ENCODE assay signal across 8 cellular contexts in the genomic region with DNA sequence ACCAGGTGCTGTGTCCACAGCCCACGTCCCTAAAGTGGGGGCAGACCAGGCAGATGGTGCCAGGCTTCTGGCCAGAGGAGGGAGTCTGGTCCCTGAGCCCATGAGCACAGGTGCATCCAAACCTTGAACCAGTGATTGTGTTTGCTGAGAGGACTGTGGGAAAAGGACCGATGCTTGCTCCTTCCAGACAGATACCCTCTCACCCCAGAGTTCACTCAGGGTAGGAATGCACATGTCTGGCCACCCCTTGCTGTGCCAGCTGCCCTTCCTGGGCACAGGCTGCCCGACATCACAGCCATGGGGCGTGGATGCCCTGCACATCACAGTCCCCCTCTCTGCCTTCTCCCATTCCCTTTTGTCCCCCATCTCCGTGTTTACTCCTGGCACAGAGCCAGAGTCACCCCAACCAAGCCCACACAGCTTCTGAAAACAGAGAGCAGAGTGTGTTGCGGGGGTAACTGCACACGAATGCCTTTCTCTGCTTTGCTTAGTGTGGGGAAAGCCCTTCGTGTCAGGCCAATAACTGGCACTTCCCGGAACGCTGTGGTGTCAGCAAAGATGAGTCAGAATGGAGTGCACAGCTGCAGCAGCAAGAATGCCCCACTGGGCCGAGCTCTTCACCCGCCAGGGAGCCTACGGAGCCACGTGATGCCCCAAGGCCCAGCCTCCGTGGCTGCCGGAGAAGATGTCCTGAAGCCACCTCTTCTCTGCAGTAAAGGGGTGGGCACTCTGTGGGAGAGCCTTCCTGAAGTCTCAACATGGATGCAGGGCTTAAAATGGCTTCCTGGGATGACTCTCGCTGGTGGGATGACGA. TPM values are rescaled to one million over a fixed set of nuclear protein-coding genes. Genes with fewer than 3 reads are reported as not detected.
DNase-seq lines count a peak whose midpoint lies in the region; ATAC-seq and TF ChIP-seq lines count a peak whose summit lies in the region.

No MANE protein-coding gene starts in this region.

- intact Hi-C loops in dendritic cell treated with granulocyte-macrophage colony-stimulating factor and Interleukin-4, amounts not matched to agents 40 ng/mL and 50 ng/mL, for 4 days (cut with micrococcal nuclease) = loop anchor here (10.0 kb wide), 1 partner anchor 115 kb away; no protein-coding TSS in a partner anchor

- no peaks in the 10 kb centered on the region for H3K27me3 Mint-ChIP-seq in dendritic cell treated with granulocyte-macrophage colony-stimulating factor and Interleukin-4, amounts not matched to agents 40 ng/mL and 50 ng/mL, for 4 days

- peaks cover 80% of the 10 kb centered on the region for H3K36me3 Mint-ChIP-seq in dendritic cell treated with granulocyte-macrophage colony-stimulating factor and Interleukin-4, amounts not matched to agents 40 ng/mL and 50 ng/mL, for 4 days (ENCODE audit: low read depth)

- 87 to 92% methylated on average over 13 to 17 of the region's 18 CpGs for WGBS in mesodermal cell (ENCODE audit: insufficient coverage in 2 of 2), 2 experiments

- H3K27ac ChIP-seq in mesodermal cell (ENCODE audit: low read depth, low read length, severe bottlenecking) = peak overlapping the region; percentile 45

- no peaks in the 10 kb centered on the region for H3K9me3 ChIP-seq in mesodermal cell (ENCODE audit: control insufficient read depth, low read length)

- no peaks in the 10 kb centered on the region for H3K9me3 Mint-ChIP-seq in dendritic cell treated with granulocyte-macrophage colony-stimulating factor and Interleukin-4, amounts not matched to agents 40 ng/mL and 50 ng/mL, for 4 days

- H3K4me1 ChIP-seq in mesodermal cell (ENCODE audit: control insufficient read depth, insufficient read depth, low read length, poor library complexity, severe bottlenecking) = peaks cover 23% of the 10 kb centered on the region

- no peak for ATAC-seq in HG02970 (IDR thresholded peaks at IDR 0.05; ENCODE audit: low FRiP score, unreplicated experiment)

- peak overlapping the region; percentile 94 for H3K27ac Mint-ChIP-seq in dendritic cell treated with granulocyte-macrophage colony-stimulating factor and Interleukin-4, amounts not matched to agents 40 ng/mL and 50 ng/mL, for 4 days

- peak; percentile 91 for DNase-seq in GM13976 (ENCODE audit: low spot score)
- peak; percentile 87 for DNase-seq in HFF-Myc (ENCODE audit: extremely low read depth, low read depth)
- peak; percentile 31 for DNase-seq in NCI-H1694 treated with DMSO at 0.1 percent for 48 hours (lab: John Stamatoyannopoulos, UW)
- DNase-seq in activated CD4-positive, alpha-beta T cell treated with anti-CD3 and anti-CD28 coated beads for 24 hours (ENCODE audit: low read depth in 2 of 2) = peak; percentile 31 to 40
- peak; percentile 26 to 49 for DNase-seq in stimulated activated CD8-positive, alpha-beta memory T cell treated with anti-CD3 and anti-CD28 coated beads, Interleukin-7, amount 100 ng/mL, for 1 hour (ENCODE audit: low read depth in 2 of 2)

- in situ Hi-C loops in GM13976 (cut with MboI; ENCODE audit: low sequenced_read_pairs, unreplicated experiment) = no loop called here

- TF ChIP-seq CTCF in GM13976 (IDR thresholded peaks at IDR 0.05; ENCODE audit: borderline replicate concordance, control extremely low read depth, extremely low read depth, insufficient read depth, missing control alignments) (peak; percentile 56), HFF-Myc (IDR thresholded peaks at IDR 0.05; ENCODE audit: low read depth, low read length, missing control alignments) (peak; percentile 29)

- peak overlapping the region; percentile 60 for H3K4me3 Mint-ChIP-seq in dendritic cell treated with granulocyte-macrophage colony-stimulating factor and Interleukin-4, amounts not matched to agents 40 ng/mL and 50 ng/mL, for 4 days

- H3K4me3 ChIP-seq in HFF-Myc (replicated peaks; ENCODE audit: low read depth, low read length) (peak overlapping the region; percentile 20; the same call in 1 of the 2 replicates), mesodermal cell (ENCODE audit: extremely low read depth, insufficient read depth, low read length, poor library complexity, severe bottlenecking) (no peak overlapping the region)

- peaks cover 79% of the 10 kb centered on the region for H3K36me3 ChIP-seq in mesodermal cell (ENCODE audit: control insufficient read depth, insufficient read depth, low read length)

- peaks cover 54% of the 10 kb centered on the region for H3K4me1 Mint-ChIP-seq in dendritic cell treated with granulocyte-macrophage colony-stimulating factor and Interleukin-4, amounts not matched to agents 40 ng/mL and 50 ng/mL, for 4 days (ENCODE audit: low read depth)

RNA-seq across cellular contexts. Expression of a gene that starts 7.6 kb away (rescaled TPM):
- 68.3 TPM for polyA plus RNA-seq in mesodermal cell (2013, experiment 1 of 2)
- polyA plus RNA-seq in mesodermal cell (2013, experiment 2 of 2) = 67.9 TPM

RNA-seq across cellular contexts. Expression of a gene that starts 57.5 kb away (rescaled TPM):
- 155 TPM for polyA plus RNA-seq in mesodermal cell (2013, experiment 1 of 2)
- 156 TPM for polyA plus RNA-seq in mesodermal cell (2013, experiment 2 of 2)

Comparison
In these comparisons a context has a peak if more than half of its experiments do, and no peak if none do; other contexts are left out.
1. DNase-seq: peak in every context shown above with its lines; median percentile 91 in GM13976; 87 in HFF-Myc; 38 in stimulated activated CD8-positive, alpha-beta memory T cell treated with anti-CD3 and anti-CD28 coated beads, Interleukin-7, amount 100 ng/mL, for 1 hour; 36 in activated CD4-positive, alpha-beta T cell treated with anti-CD3 and anti-CD28 coated beads for 24 hours; 31 in NCI-H1694 treated with DMSO at 0.1 percent for 48 hours.